In the genomic region with DNA sequence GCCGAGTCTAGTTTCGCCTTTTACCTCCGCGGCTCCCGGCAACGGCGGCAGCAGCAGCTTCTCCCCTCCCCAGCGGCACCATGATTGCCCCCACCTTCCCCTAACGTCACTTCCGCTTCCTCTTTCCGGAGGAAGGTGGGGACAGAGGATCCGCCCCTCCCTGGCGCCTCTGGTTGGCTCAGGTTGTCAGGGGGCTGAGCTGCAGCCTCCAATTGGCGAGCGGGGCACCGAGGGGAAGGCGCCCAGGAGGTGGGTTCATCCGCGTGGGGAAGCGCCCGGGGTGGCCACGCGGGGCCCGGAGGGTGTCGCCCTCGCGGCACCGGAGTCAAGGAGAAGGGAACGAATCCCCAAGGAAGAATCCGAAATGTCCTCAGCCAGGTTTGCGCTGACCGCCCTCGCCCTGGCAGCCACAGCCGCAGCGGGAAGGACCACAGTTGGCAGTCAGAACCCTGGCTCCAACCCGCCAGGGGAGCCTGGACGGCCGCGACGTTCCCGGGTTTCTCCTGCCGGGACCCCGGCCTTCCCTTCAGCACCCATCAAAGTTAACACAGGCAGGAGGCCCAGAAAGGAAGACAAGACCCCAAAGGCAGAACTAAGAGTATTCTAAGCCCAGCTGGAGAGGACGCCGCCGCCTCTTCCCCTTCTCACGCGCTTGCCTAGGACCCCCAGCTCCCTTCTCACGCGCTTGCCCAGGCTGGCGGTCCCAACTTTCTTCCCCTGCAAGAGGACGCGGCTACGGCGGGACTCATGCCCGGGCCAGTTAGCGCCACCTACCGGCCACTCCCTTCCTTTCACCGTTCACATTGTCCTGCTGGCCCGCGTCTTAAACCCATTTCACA, we compare ENCODE assay signal across 1 cellular context.
TF ChIP-seq lines count a peak whose summit lies in the region.

A gene (minus strand): TSS at position 86 of the 839 bp plus-strand sequence. CDS start 1,934 bp downstream, outside the sequence.

TF ChIP-seq in IMR-90, 13 proteins besides CTCF, POLR2A, EP300 and RAD21 (continued from another document):
- TF ChIP-seq, protein P1, sequence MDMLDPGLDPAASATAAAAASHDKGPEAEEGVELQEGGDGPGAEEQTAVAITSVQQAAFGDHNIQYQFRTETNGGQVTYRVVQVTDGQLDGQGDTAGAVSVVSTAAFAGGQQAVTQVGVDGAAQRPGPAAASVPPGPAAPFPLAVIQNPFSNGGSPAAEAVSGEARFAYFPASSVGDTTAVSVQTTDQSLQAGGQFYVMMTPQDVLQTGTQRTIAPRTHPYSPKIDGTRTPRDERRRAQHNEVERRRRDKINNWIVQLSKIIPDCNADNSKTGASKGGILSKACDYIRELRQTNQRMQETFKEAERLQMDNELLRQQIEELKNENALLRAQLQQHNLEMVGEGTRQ (IDR thresholded peaks at IDR 0.05; ENCODE audit: low read depth, low read length), result peak; percentile 75
- TF ChIP-seq, protein P2, sequence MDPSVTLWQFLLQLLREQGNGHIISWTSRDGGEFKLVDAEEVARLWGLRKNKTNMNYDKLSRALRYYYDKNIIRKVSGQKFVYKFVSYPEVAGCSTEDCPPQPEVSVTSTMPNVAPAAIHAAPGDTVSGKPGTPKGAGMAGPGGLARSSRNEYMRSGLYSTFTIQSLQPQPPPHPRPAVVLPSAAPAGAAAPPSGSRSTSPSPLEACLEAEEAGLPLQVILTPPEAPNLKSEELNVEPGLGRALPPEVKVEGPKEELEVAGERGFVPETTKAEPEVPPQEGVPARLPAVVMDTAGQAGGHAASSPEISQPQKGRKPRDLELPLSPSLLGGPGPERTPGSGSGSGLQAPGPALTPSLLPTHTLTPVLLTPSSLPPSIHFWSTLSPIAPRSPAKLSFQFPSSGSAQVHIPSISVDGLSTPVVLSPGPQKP (IDR thresholded peaks at IDR 0.05; ENCODE audit: borderline replicate concordance, low read depth, low read length), result no peak
- TF ChIP-seq MXI1 (IDR thresholded peaks at IDR 0.05; ENCODE audit: borderline replicate concordance, low read depth, low read length) (peak; percentile 97), FOS (IDR thresholded peaks at IDR 0.05; ENCODE audit: low read depth, low read length) (0 out of 2 replicates have a peak, but pooled peaks have one; percentile 20), NFE2L2 (IDR thresholded peaks at IDR 0.05; ENCODE audit: low read depth, low read length) (no peak), MAZ (IDR thresholded peaks at IDR 0.05; ENCODE audit: borderline replicate concordance, low read depth, low read length) (peak; percentile 100), CEBPB (IDR thresholded peaks at IDR 0.05; ENCODE audit: low read depth, low read length) (0 out of 2 replicates have a peak, but pooled peaks have one; percentile 29)
